In the genomic region with DNA sequence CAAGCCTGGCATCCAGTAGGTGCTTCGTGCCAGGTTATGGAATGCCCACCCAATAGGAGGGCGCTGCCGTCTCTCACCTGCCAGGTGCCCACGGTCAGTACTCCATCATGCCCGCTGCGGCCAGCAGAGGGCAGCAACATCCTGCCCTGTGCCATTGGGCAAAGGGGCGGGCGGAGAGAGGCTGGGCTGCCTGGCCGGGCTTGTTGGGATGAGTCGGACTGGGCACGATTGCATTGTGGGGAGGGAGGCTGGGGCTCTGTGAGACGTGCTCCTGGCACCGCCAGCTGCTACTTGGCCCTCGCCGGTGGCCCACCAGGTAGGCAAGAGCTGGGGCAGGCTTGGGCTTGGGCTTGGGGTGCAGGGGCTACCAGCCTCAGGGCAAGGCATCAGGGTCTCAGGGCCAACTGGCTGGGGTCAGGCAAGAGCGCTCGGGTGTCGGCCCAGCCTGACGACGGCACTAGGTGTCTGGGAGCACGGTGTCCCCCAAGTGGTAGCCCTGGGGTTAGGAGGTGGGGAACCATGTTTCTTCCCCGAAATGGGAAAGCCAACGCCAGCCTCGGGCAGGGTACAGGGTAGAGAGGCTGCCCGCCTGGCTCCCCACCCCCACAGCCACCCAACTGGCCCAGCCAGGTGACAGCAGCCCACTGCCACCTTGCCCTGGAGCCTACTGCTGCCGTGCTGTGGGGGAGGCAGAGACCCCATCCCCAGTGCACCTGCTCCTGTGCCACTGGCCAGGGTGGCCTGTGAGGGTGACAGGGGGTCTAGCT, we compare ENCODE assay signal across 8 cellular contexts. TPM values are rescaled to one million over a fixed set of nuclear protein-coding genes. Genes with fewer than 3 reads are reported as not detected.
DNase-seq lines count a peak whose midpoint lies in the region; ATAC-seq, FAIRE-seq and TF ChIP-seq lines count a peak whose summit lies in the region.

A gene (plus strand): TSS at position 261 of the 767 bp plus-strand sequence. CDS start 1,287 bp downstream, outside the sequence.

- H3K4me2 ChIP-seq in HCT116 (ENCODE audit: low read length) (peak within 1 kb of the TSS; percentile 79), HepG2 (ENCODE audit: low read depth, low read length) (peak within 1 kb of the TSS; percentile 78)

- H3K4me1 ChIP-seq in HCT116 (ENCODE audit: control insufficient read depth in 1 of 2, insufficient read depth in 2 of 2, low read length in 2 of 2) (peaks cover 0 to 10% of the 10 kb centered on the region in 2 experiments; a peak in 2 of 4 replicates), HepG2 (ENCODE audit: insufficient read depth, low read length) (peaks cover 37% of the 10 kb centered on the region)

- H3K27me3 Mint-ChIP-seq in Calu3 (ENCODE audit: unreplicated experiment): no peaks in the 10 kb centered on the region

- TF ChIP-seq RAD21 in HCT116 (IDR thresholded peaks at IDR 0.05; ENCODE audit: low read depth) (no peak), HepG2 (CRISPR knock-in tag; IDR thresholded peaks at IDR 0.05) (peak; percentile 73; the same call in 1 of the 2 replicates)

- peak within 1 kb of the TSS; percentile 32; the same call in 1 of the 2 replicates for H3K9ac ChIP-seq in HCT116 (ENCODE audit: low read length)
- peak within 1 kb of the TSS; percentile 54 for H3K9ac ChIP-seq in HepG2 (ENCODE audit: insufficient read depth, low read depth, low read length)

- CTCF ChIA-PET in Calu3 (lab: Charles Lee): no interaction called here
- CTCF ChIA-PET in HCT116 (lab: Charles Lee): interaction anchor here (2.1 kb wide), 1 partner anchor 183 kb away, joined by 8 read pairs; no protein-coding TSS in a partner anchor
- CTCF ChIA-PET in HepG2 (lab: Yijun Ruan, JAX; ENCODE audit: low intra/inter-chr PET ratio, low total read pairs): interaction anchor here (0.6 to 1.7 kb wide), 3 partner anchors 30 to 189 kb away, joined by 3 to 6 read pairs (median 3); a partner anchor contains a TSS

- no TSS peak for BruUV-seq in Calu3 (replicated peaks; lab: Mats Ljungman, UMichigan)
- BruUV-seq in HCT116 (replicated peaks; lab: Mats Ljungman, UMichigan): no TSS peak
- BruUV-seq in HepG2 (replicated peaks; lab: Mats Ljungman, UMichigan): TSS peak; percentile 51

- FAIRE-seq in HepG2 (lab: Jason Lieb, UNC): no peak

- peak; percentile 92 for DNase-seq in Calu3
- DNase-seq in HCT116 (ENCODE audit: low read depth, low spot score): peak; percentile 50
- peak; percentile 83 for DNase-seq in NCI-H345 (lab: John Stamatoyannopoulos, UW)
- DNase-seq in activated CD4-positive, alpha-beta T cell treated with anti-CD3 and anti-CD28 coated beads, Interleukin-2, amount 50 U/mL, for 1 hour: peak; percentile 71
- peak; percentile 57 for DNase-seq in HepG2 (ENCODE audit: low spot score)
- peak; percentile 76 for DNase-seq in stimulated activated CD4-positive, alpha-beta T cell treated with anti-CD3 and anti-CD28 coated beads, Interleukin-4, amount 100 ng/mL, for 24 hours

- POLR2A ChIA-PET in HCT116 (lab: Charles Lee): no interaction called here
- POLR2A ChIA-PET in HepG2 (lab: Yijun Ruan, JAX): interaction anchor here (1.0 to 2.9 kb wide), 6 partner anchors 30 to 184 kb away, joined by 3 to 15 read pairs (median 6); a partner anchor contains a TSS

- peak within 1 kb of the TSS; percentile 83 for H3K4me3 Mint-ChIP-seq in Calu3 (ENCODE audit: low read depth, unreplicated experiment)

- intact Hi-C loops in Calu3 (cut with micrococcal nuclease; ENCODE audit: unreplicated experiment) (loop anchor here (2.0 to 5.0 kb wide), 2 partner anchors 121 to 183 kb away; no protein-coding TSS in a partner anchor), HCT116 (cut with micrococcal nuclease) (loop anchor here (1.0 to 2.0 kb wide), 3 partner anchors 120 to 189 kb away; no protein-coding TSS in a partner anchor), HepG2 (cut with micrococcal nuclease; ENCODE audit: unreplicated experiment) (loop anchor here (2.0 to 10.0 kb wide), 2 partner anchors 19 to 181 kb away; a partner anchor contains a TSS)

- H3K36me3 ChIP-seq in HCT116 (ENCODE audit: control insufficient read depth in 1 of 2, insufficient read depth in 2 of 2, low read length in 2 of 2) (no peaks in the 10 kb centered on the region), HepG2 (replicated peaks in 1 of 2; ENCODE audit: control insufficient read depth in 1 of 2, insufficient read depth in 2 of 2, low read length in 2 of 2) (no peaks in the 10 kb centered on the region)

- peaks cover 11% of the 10 kb centered on the region for H3K4me1 Mint-ChIP-seq in Calu3 (ENCODE audit: low read depth, unreplicated experiment)

- no peaks in the 10 kb centered on the region for H3K9me3 Mint-ChIP-seq in Calu3 (ENCODE audit: low read depth, unreplicated experiment)

- no CpG with 5 or more reads among the region's 26 CpGs for WGBS in HepG2 (ENCODE audit: low lambda C conversion rate)

- H3K4me3 ChIP-seq in HCT116 (replicated peaks in 1 of 2; ENCODE audit: low read depth in 1 of 2, low read length in 2 of 2) (peak within 1 kb of the TSS; percentile 43 to 54), HepG2 (replicated peaks in 1 of 3; ENCODE audit: insufficient read depth in 1 of 3, low read depth in 2 of 3, low read length in 3 of 3) (peak within 1 kb of the TSS; percentile 45 to 66 (median 53); a peak in 5 of 6 replicates)

- no peaks in the 10 kb centered on the region for H3K9me3 ChIP-seq in HCT116 (ENCODE audit: control insufficient read depth in 1 of 2, insufficient read depth in 1 of 2, low read depth in 1 of 2, low read length in 2 of 2)
- no peaks in the 10 kb centered on the region for H3K9me3 ChIP-seq in HepG2 (ENCODE audit: low read length)

- RAD21 ChIA-PET in HCT116 (lab: Charles Lee; ENCODE audit: low non-redundant PET in 1 of 2, low total read pairs in 2 of 2, uncharacterized antibody in 2 of 2, unreplicated experiment in 2 of 2): interaction anchor here in 1 of 2 experiments (0.6 kb wide), 1 partner anchor 70 kb away, joined by 4 read pairs; no protein-coding TSS in a partner anchor

- peak within 1 kb of the TSS; percentile 22; the same call in 1 of the 2 replicates for H3K27ac ChIP-seq in HCT116 (ENCODE audit: low read depth, low read length)
- peak within 1 kb of the TSS; percentile 87 for H3K27ac ChIP-seq in cingulate gyrus (ENCODE audit: low read depth, low read length)
- H3K27ac ChIP-seq in HepG2 (ENCODE audit: extremely low read length, insufficient read depth, low read length): no peak within 1 kb of the TSS

- ATAC-seq in HCT116 (peak; percentile 95), HepG2 (peak; percentile 77), GM21367 (IDR thresholded peaks at IDR 0.05; ENCODE audit: unreplicated experiment) (no peak)

- in situ Hi-C loops in HepG2 (cut with HindIII; ENCODE audit: extremely low pct_ligation_motif_present, low pct_unique_long_range_greater_than_20kb): no loop called here

- H3K9me2 ChIP-seq in HCT116 (ENCODE audit: insufficient read depth): no peaks in the 10 kb centered on the region

- no peaks in the 10 kb centered on the region for H4K20me1 ChIP-seq in HCT116 (ENCODE audit: insufficient read depth)
- H4K20me1 ChIP-seq in HepG2 (ENCODE audit: insufficient read depth, low read length): no peaks in the 10 kb centered on the region

- TF ChIP-seq POLR2A in HCT116 (IDR thresholded peaks at IDR 0.05; ENCODE audit: borderline replicate concordance, extremely low read depth, insufficient read depth, insufficient read length) (no peak), HepG2 (IDR thresholded peaks at IDR 0.05; ENCODE audit: insufficient read depth in 1 of 2, low read depth in 2 of 2, low read length in 2 of 2) (no peak)

- H3K79me2 ChIP-seq in HCT116 (ENCODE audit: insufficient read depth, low read length) (no peaks in the 10 kb centered on the region), HepG2 (ENCODE audit: insufficient read depth, low read length) (no peaks in the 10 kb centered on the region)

- H2AFZ ChIP-seq in HCT116 (ENCODE audit: low read depth, low read length, poor library complexity, severe bottlenecking) (no peak within 1 kb of the TSS), HepG2 (ENCODE audit: low read length) (no peak within 1 kb of the TSS)

- TF ChIP-seq EP300 in HepG2 (IDR thresholded peaks at IDR 0.05; ENCODE audit: low read depth in 2 of 2, low read length in 2 of 2) (no peak), HepG2 (CRISPR knock-in tag; IDR thresholded peaks at IDR 0.05; ENCODE audit: borderline replicate concordance) (no peak)

- H3K36me3 Mint-ChIP-seq in Calu3 (ENCODE audit: insufficient read depth, unreplicated experiment): peaks cover 32% of the 10 kb centered on the region

- H3K27me3 ChIP-seq in HCT116 (ENCODE audit: insufficient read depth, low read length): no peaks in the 10 kb centered on the region
- H3K27me3 ChIP-seq in HepG2 (ENCODE audit: control insufficient read depth in 1 of 2, insufficient read depth in 2 of 2, low read length in 2 of 2): no peaks in the 10 kb centered on the region

- H3K27ac Mint-ChIP-seq in Calu3 (ENCODE audit: unreplicated experiment): peak within 1 kb of the TSS; percentile 54

- peak; percentile 70 for TF ChIP-seq CTCF in Calu3 (IDR thresholded peaks at IDR 0.05; ENCODE audit: unreplicated experiment)
- peak in 2 of 3 experiments; percentile 72 to 80; a peak in 4 of 6 replicates for TF ChIP-seq CTCF in HCT116 (IDR thresholded peaks at IDR 0.05 in 2 of 3, conservative IDR thresholded peaks at IDR 0.05 in 1 of 3; ENCODE audit: borderline replicate concordance in 1 of 3, insufficient read depth in 1 of 3, low read depth in 2 of 3, low read length in 2 of 3)
- peak; percentile 96 for TF ChIP-seq CTCF in HepG2 (CRISPR knock-in tag; IDR thresholded peaks at IDR 0.05)

RNA-seq across cellular contexts. Expression of the gene that starts here (rescaled TPM):
- total RNA-seq in Calu3 (2022) (37.5 and 49.2 TPM in 2 replicates), HCT116 (2021; ENCODE audit: unreplicated experiment) (4.8 TPM), HepG2 (2016; rRNA removed; fragmentation: Illumina TruSeq; extraction: Trizol) (1.2 and 3.0 TPM in 2 replicates)
- polyA plus RNA-seq in HCT116 (2012): 6.6 and 8.6 TPM in 2 replicates
- total RNA-seq in HepG2 (2016; cell fraction: cytosol; rRNA removed; fragmentation: Illumina TruSeq; extraction: Trizol; ENCODE audit: low read depth): 0.20 and 0.62 TPM in 2 replicates
- total RNA-seq in HepG2 (2016; cell fraction: insoluble cytoplasmic fraction; rRNA removed; fragmentation: Illumina TruSeq; extraction: Trizol): 0.51 and 3.2 TPM in 2 replicates
- 0.90 and 1.4 TPM in 2 replicates for total RNA-seq in HepG2 (2016; cell fraction: membrane; rRNA removed; fragmentation: Illumina TruSeq; extraction: Trizol)
- total RNA-seq in HepG2 (2016; cell fraction: nucleus; rRNA removed; fragmentation: Illumina TruSeq; extraction: Trizol): 3.6 and 5.9 TPM in 2 replicates
- 6.9 and 8.1 TPM in 2 replicates for polyA plus RNA-seq in HepG2 (2011; rRNA removed)
- polyA plus RNA-seq in HepG2 (2011; cell fraction: cytosol; rRNA removed): 2.0 and 3.8 TPM in 2 replicates
- polyA plus RNA-seq in HepG2 (2011; cell fraction: nucleus; rRNA removed): 40.4 and 58.7 TPM in 2 replicates
- 3.4 and 5.7 TPM in 2 replicates for polyA plus RNA-seq in HepG2 (2012)
- 0.61 and 0.93 TPM in 2 replicates for polyA plus RNA-seq in HepG2 (2016; cell fraction: cytosol; fragmentation: Illumina TruSeq; extraction: Trizol; ENCODE audit: low read depth)
- 1.8 and 2.9 TPM in 2 replicates for polyA plus RNA-seq in HepG2 (2016; cell fraction: insoluble cytoplasmic fraction; fragmentation: Illumina TruSeq; extraction: Trizol; ENCODE audit: low read depth)
- polyA plus RNA-seq in HepG2 (2016; cell fraction: membrane; fragmentation: Illumina TruSeq; extraction: Trizol; ENCODE audit: low read depth): 2.0 and 2.3 TPM in 2 replicates
- polyA plus RNA-seq in HepG2 (2016; cell fraction: nucleus; fragmentation: Illumina TruSeq; extraction: Trizol; ENCODE audit: insufficient read depth, low read depth): 20.2 and 27.0 TPM in 2 replicates
- polyA minus RNA-seq in HepG2 (2011; rRNA and poly(A)+ RNA removed; ENCODE audit: low replicate concordance): 0.68 and 8.0 TPM in 2 replicates
- polyA minus RNA-seq in HepG2 (2011; cell fraction: cytosol; rRNA and poly(A)+ RNA removed): 5.1 and 5.5 TPM in 2 replicates
- 5.0 and 6.8 TPM in 2 replicates for polyA minus RNA-seq in HepG2 (2011; cell fraction: nucleus; rRNA and poly(A)+ RNA removed)
